10 cellular contexts compared by ENCODE assay signal in genomic region chr22:46769191-46769675, GRCh38. TPM values are rescaled to one million over a fixed set of nuclear protein-coding genes. Genes with fewer than 3 reads are reported as not detected.
DNase-seq lines count a peak whose midpoint lies in the region; ATAC-seq, FAIRE-seq and TF ChIP-seq lines count a peak whose summit lies in the region.
"Had no signal": no experiment of that assay in that cellular context is flagged by ENCODE, and none has a peak within 500 bp of the region (broad histone marks: within the 10 kb centered on the region; RNA-seq: fewer than 3 reads in every experiment).

No MANE protein-coding gene starts in this region.

- peak overlapping the region in 1 of 2 donors; percentile 67 for H3K4me3 Mint-ChIP-seq in effector memory CD8-positive, alpha-beta T cell

- H3K27ac Mint-ChIP-seq in effector memory CD8-positive, alpha-beta T cell: peak overlapping the region; percentile 82 to 91

- ATAC-seq in effector memory CD8-positive, alpha-beta T cell (replicated peaks): no peak
- ATAC-seq in HG02973 (IDR thresholded peaks at IDR 0.05; ENCODE audit: unreplicated experiment): no peak

- H3K9me3 Mint-ChIP-seq in effector memory CD8-positive, alpha-beta T cell: no peaks in the 10 kb centered on the region

- peaks cover 32% of the 10 kb centered on the region for H3K36me3 Mint-ChIP-seq in effector memory CD8-positive, alpha-beta T cell (ENCODE audit: insufficient read depth)

- H3K27me3 Mint-ChIP-seq in effector memory CD8-positive, alpha-beta T cell: no peaks in the 10 kb centered on the region

- DNase-seq in GM12891 (ENCODE audit: insufficient read length, low spot score) (no peak), NCI-H510A (lab: John Stamatoyannopoulos, UW) (peak; percentile 64), renal cortical epithelial cell (ENCODE audit: low read depth) (peak; percentile 62), COLO829 (ENCODE audit: low spot score) (no peak), CD1c-positive myeloid dendritic cell (ENCODE audit: extremely low spot score) (no peak), SKM-1 treated with dmso at 0.1 percent for 144 hours (lab: John Stamatoyannopoulos, UW; ENCODE audit: unreplicated experiment) (no peak)
- no peak for DNase-seq in effector memory CD8-positive, alpha-beta T cell
- DNase-seq: central memory CD4-positive, alpha-beta T cell; NK-92 treated with Interleukin-12 subunit alpha and Interleukin-12 subunit beta, amount 100 ng/mL, for 24 hours had no signal

- peak; percentile 87 for FAIRE-seq in GM12891 (lab: Jason Lieb, UNC)

- peak; percentile 45; the same call in 1 of the 2 replicates for TF ChIP-seq POLR2A in GM12891 (IDR thresholded peaks at IDR 0.05; ENCODE audit: low read depth, low read length)

- H3K4me1 Mint-ChIP-seq in effector memory CD8-positive, alpha-beta T cell (ENCODE audit: low read depth in 2 of 2): peaks cover 55 to 64% of the 10 kb centered on the region in 2 donors

TF ChIP-seq in GM12891, 5 proteins besides CTCF, POLR2A, EP300 and RAD21:
- TF ChIP-seq PAX5 (IDR thresholded peaks at IDR 0.05; ENCODE audit: insufficient read depth, low read length, severe bottlenecking): no peak
- TF ChIP-seq POU2F2 (IDR thresholded peaks at IDR 0.05; ENCODE audit: low read depth, low read length): 0 out of 2 replicates have a peak, but pooled peaks have one; percentile 22

RNA-seq across cellular contexts. Expression of gene TBC1D22A, which starts 6.8 kb away (rescaled TPM):
- polyA plus RNA-seq in GM12891 (2012; ENCODE audit: low read depth, missing spikeins): 41.0 TPM
- 11.5 and 20.0 TPM in 2 replicates for total RNA-seq in renal cortical epithelial cell

RNA-seq across cellular contexts. Expression of gene CERK, which starts 31.2 kb away (rescaled TPM):
- 19.5 TPM for polyA plus RNA-seq in GM12891 (2012; ENCODE audit: low read depth, missing spikeins)
- 16.5 and 25.9 TPM in 2 replicates for total RNA-seq in renal cortical epithelial cell

Comparison
In these comparisons a context has a peak if more than half of its experiments do, and no peak if none do; other contexts are left out.
1. DNase-seq: peak in NCI-H510A (single experiment) and renal cortical epithelial cell (single experiment); none in GM12891 (single experiment), effector memory CD8-positive, alpha-beta T cell (0 of 3), COLO829 (single experiment), CD1c-positive myeloid dendritic cell (single experiment) and SKM-1 treated with dmso at 0.1 percent for 144 hours (single experiment).